In the genomic region with DNA sequence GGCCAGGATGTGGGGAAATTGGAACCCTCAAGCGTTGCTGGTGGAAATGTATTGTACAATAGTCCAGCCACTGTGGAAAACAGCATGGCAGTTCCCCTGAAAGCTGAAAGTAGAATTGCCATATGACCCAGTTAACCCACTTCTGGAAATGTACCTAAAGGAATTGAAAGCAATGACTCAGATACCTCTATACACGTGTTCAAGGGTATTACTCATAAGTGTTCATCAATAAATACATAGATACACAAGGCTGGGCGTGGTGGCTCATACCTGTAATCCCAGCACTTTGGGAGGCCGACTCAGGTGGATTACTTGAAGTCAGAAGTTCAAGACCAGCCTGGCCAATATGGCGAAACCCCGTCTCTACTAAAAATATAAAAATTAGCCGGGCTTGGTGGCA, we compare ENCODE assay signal across 16 cellular contexts.
"Had no signal": no experiment of that assay in that cellular context is flagged by ENCODE, and none has a peak within 500 bp of the region (broad histone marks: within the 10 kb centered on the region; RNA-seq: fewer than 3 reads in every experiment).

No MANE protein-coding gene starts in this region.

- H3K4me3 Mint-ChIP-seq: memory B cell, natural killer cell had no signal

- H3K36me3 Mint-ChIP-seq: memory B cell, natural killer cell had no signal

- H3K27ac ChIP-seq: body of pancreas, esophagus squamous epithelium, testis had no signal

- H3K9me3 ChIP-seq: body of pancreas, esophagus squamous epithelium, testis had no signal

- DNase-seq: activated CD4-positive, CD25-positive, alpha-beta regulatory T cell treated with anti-CD3 and anti-CD28 coated beads, Interleukin-2, amount 50 U/mL, for 72 hours; activated effector memory CD4-positive, alpha-beta T cell treated with Interleukin-2 at 50 U/mL for 16 hours; activated T-cell treated with anti-CD3 and anti-CD28 coated beads for 4 hours; amniotic stem cell; body of pancreas; dermis blood vessel endothelial cell; esophagus squamous epithelium; natural killer cell; nucleus accumbens; stimulated activated naive CD4-positive, alpha-beta T cell treated with Interleukin-2 at 50 U/mL for 16 hours; testis had no signal

- H3K27ac Mint-ChIP-seq: activated naive CD4-positive, alpha-beta T cell treated with anti-CD3 and anti-CD28 coated beads, Interleukin-2, amount 50 U/mL, for 72 hours; memory B cell; natural killer cell; progenitor cell of endocrine pancreas had no signal

- H3K36me3 ChIP-seq: esophagus squamous epithelium had no signal

- ATAC-seq: body of pancreas, left lobe of liver, natural killer cell, sciatic nerve had no signal

- H3K4me1 ChIP-seq: body of pancreas, testis had no signal

- H3K27me3 ChIP-seq: body of pancreas, testis had no signal

- H3K4me3 ChIP-seq: body of pancreas, esophagus squamous epithelium, testis had no signal

- H3K4me1 Mint-ChIP-seq: memory B cell, natural killer cell had no signal
